In genomic region chr12:14325716-14326343, GRCh38 we compare ENCODE assay signal across 25 cellular contexts. TPM values are rescaled to one million over a fixed set of nuclear protein-coding genes. Genes with fewer than 3 reads are reported as not detected.
DNase-seq lines count a peak whose midpoint lies in the region; ATAC-seq, FAIRE-seq and TF ChIP-seq lines count a peak whose summit lies in the region.
"Had no signal": no experiment of that assay in that cellular context is flagged by ENCODE, and none has a peak within 500 bp of the region (broad histone marks: within the 10 kb centered on the region; RNA-seq: fewer than 3 reads in every experiment).

No MANE protein-coding gene starts in this region.

- H3K56ac ChIP-seq in IMR-90 (ENCODE audit: extremely low read depth, insufficient read depth, low read length): no peak overlapping the region

- no peak overlapping the region for H3K4me3 ChIP-seq in HepG2 (replicated peaks in 1 of 3; ENCODE audit: insufficient read depth in 1 of 3, low read depth in 2 of 3, low read length in 3 of 3)
- no peak overlapping the region for H3K4me3 ChIP-seq in right lobe of liver
- no peak overlapping the region for H3K4me3 ChIP-seq in IMR-90 (ENCODE audit: insufficient read depth, low read depth, low read length)
- H3K4me3 ChIP-seq in K562: no peak overlapping the region
- H3K4me3 ChIP-seq: BLaER1 treated with 17β-estradiol and CSF1 and Interleukin-3, amounts not matched to agents 10 nM and 100 nM; GM23248 had no signal

- no peak overlapping the region for H2BK20ac ChIP-seq in IMR-90 (ENCODE audit: low read depth, low read length)

- no TSS peak for BruUV-seq in HepG2 (replicated peaks; lab: Mats Ljungman, UMichigan)
- BruUV-seq in IMR-90 (replicated peaks; lab: Mats Ljungman, UMichigan): no TSS peak
- BruUV-seq in K562 (replicated peaks; lab: Mats Ljungman, UMichigan): no TSS peak

- H3K4me2 ChIP-seq in HepG2 (ENCODE audit: low read depth, low read length) (no peak overlapping the region), IMR-90 (ENCODE audit: low read depth, low read length) (no peak overlapping the region), K562 (ENCODE audit: insufficient read depth, low read length) (no peak overlapping the region)
- H3K4me2 ChIP-seq: BLaER1 treated with 17β-estradiol and CSF1 and Interleukin-3, amounts not matched to agents 10 nM and 100 nM had no signal

- no peak for DNase-seq in HepG2 (ENCODE audit: low spot score)
- no peak for DNase-seq in right lobe of liver
- no peak for DNase-seq in IMR-90
- DNase-seq in K562 (ENCODE audit: extremely low read depth in 1 of 4, low spot score in 3 of 4): no peak
- peak; percentile 52 for DNase-seq in putamen (ENCODE audit: low spot score)
- no peak for DNase-seq in DMS153 (lab: John Stamatoyannopoulos, UW)
- no peak for DNase-seq in glomerular visceral epithelial cell (ENCODE audit: extremely low spot score)
- DNase-seq in AG08396 (ENCODE audit: low spot score): no peak
- DNase-seq: AML-193; BE2C; CD4-positive, alpha-beta T cell; CD8-positive, alpha-beta memory T cell; DMS 273 treated with DMSO at 0.1 percent for 48 hours; DMS53; DMS79 treated with DMSO at 0.1 percent for 48 hours; H7 had no signal

- intact Hi-C loops in HepG2 (cut with micrococcal nuclease; ENCODE audit: unreplicated experiment): no loop called here
- intact Hi-C loops in right lobe of liver (cut with DNase I): no loop called here
- intact Hi-C loops in IMR-90 (cut with micrococcal nuclease): no loop called here
- intact Hi-C loops in K562 (cut with micrococcal nuclease): no loop called here

- peak overlapping the region in 1 of 2 experiments; percentile 40; a peak in 1 of 4 replicates for H4K8ac ChIP-seq in IMR-90 (ENCODE audit: low read depth in 2 of 2, low read length in 2 of 2)

- 15% methylated on average over 11 of the region's 11 CpGs for WGBS in HepG2 (ENCODE audit: low lambda C conversion rate)
- WGBS in right lobe of liver (ENCODE audit: insufficient coverage, low coverage, low lambda C conversion rate, missing lambda C conversion rate): 93% methylated on average over 11 of the region's 11 CpGs
- no CpG with 5 or more reads among the region's 11 CpGs for WGBS in IMR-90 (ENCODE audit: extremely low coverage in 2 of 2, insufficient read length in 1 of 2), 2 experiments
- WGBS in K562 (ENCODE audit: insufficient coverage, low coverage, missing lambda C conversion rate): 65% methylated on average over 4 of the region's 11 CpGs

- H2BK120ac ChIP-seq in IMR-90 (ENCODE audit: low read depth, low read length): no peak overlapping the region

- CTCF ChIA-PET in HepG2 (lab: Yijun Ruan, JAX; ENCODE audit: low intra/inter-chr PET ratio, low total read pairs): no interaction called here
- CTCF ChIA-PET in IMR-90 (lab: Yijun Ruan, JAX): no interaction called here
- CTCF ChIA-PET in K562 (lab: Yijun Ruan, JAX; ENCODE audit: low intra/inter-chr PET ratio): no interaction called here

- H3K23ac ChIP-seq in IMR-90 (ENCODE audit: low read depth, low read length): no peak overlapping the region

- H4K20me1 ChIP-seq in HepG2 (ENCODE audit: insufficient read depth, low read length) (no peaks in the 10 kb centered on the region), IMR-90 (ENCODE audit: insufficient read depth, low read length) (no peaks in the 10 kb centered on the region), K562 (replicated peaks; ENCODE audit: control insufficient read depth, insufficient read depth, low read length) (no peaks in the 10 kb centered on the region)
- H4K20me1 ChIP-seq: BLaER1 treated with 17β-estradiol and CSF1 and Interleukin-3, amounts not matched to agents 10 nM and 100 nM had no signal

- TF ChIP-seq RAD21 in HepG2 (CRISPR knock-in tag; IDR thresholded peaks at IDR 0.05) (no peak), IMR-90 (IDR thresholded peaks at IDR 0.05; ENCODE audit: low read length) (no peak), K562 (CRISPR knock-in tag; conservative IDR thresholded peaks at IDR 0.05 in 1 of 2, IDR thresholded peaks at IDR 0.05 in 1 of 2) (no peak)

- no peak overlapping the region for H2AFZ ChIP-seq in HepG2 (ENCODE audit: low read length)
- H2AFZ ChIP-seq in IMR-90 (replicated peaks; ENCODE audit: low read length, poor library complexity): no peak overlapping the region
- no peak overlapping the region for H2AFZ ChIP-seq in K562 (ENCODE audit: low read depth, low read length)
- H2AFZ ChIP-seq: GM23248 had no signal

- no peak for TF ChIP-seq CTCF in HepG2 (CRISPR knock-in tag; IDR thresholded peaks at IDR 0.05)
- TF ChIP-seq CTCF in right lobe of liver (IDR thresholded peaks at IDR 0.05): no peak
- no peak for TF ChIP-seq CTCF in IMR-90 (conservative IDR thresholded peaks at IDR 0.05; ENCODE audit: low read depth, low read length)
- TF ChIP-seq CTCF in K562 (IDR thresholded peaks at IDR 0.05 in 2 of 3, conservative IDR thresholded peaks at IDR 0.05 in 1 of 3; ENCODE audit: insufficient read depth in 2 of 3, low read depth in 1 of 3, low read length in 3 of 3): no peak

- dilution Hi-C loops in IMR-90 (cut with HindIII; ENCODE audit: low sequenced_read_pairs, unreplicated experiment): no loop called here

- H2AK5ac ChIP-seq in IMR-90 (ENCODE audit: low read depth, low read length): no peak overlapping the region

- no peak for TF ChIP-seq EP300 in HepG2 (IDR thresholded peaks at IDR 0.05; ENCODE audit: low read depth in 2 of 2, low read length in 2 of 2)
- no peak for TF ChIP-seq EP300 in HepG2 (CRISPR knock-in tag; IDR thresholded peaks at IDR 0.05; ENCODE audit: borderline replicate concordance)
- TF ChIP-seq EP300 in K562 (IDR thresholded peaks at IDR 0.05; ENCODE audit: low read length): no peak

- 0 out of 2 replicates have a peak overlapping the region, but pooled peaks have one; percentile 4 for H3K4ac ChIP-seq in IMR-90 (ENCODE audit: low read depth, low read length)

- FAIRE-seq in HepG2 (lab: Jason Lieb, UNC): no peak
- FAIRE-seq in K562 (lab: Jason Lieb, UNC): no peak
- FAIRE-seq: A204.1, D721Med, G401.6, GM19239, H1 had no signal

- TF ChIP-seq POLR2A in HepG2 (IDR thresholded peaks at IDR 0.05; ENCODE audit: insufficient read depth in 1 of 2, low read depth in 2 of 2, low read length in 2 of 2): no peak
- no peak for TF ChIP-seq POLR2A in right lobe of liver (IDR thresholded peaks at IDR 0.05)
- no peak for TF ChIP-seq POLR2A in IMR-90 (IDR thresholded peaks at IDR 0.05; ENCODE audit: low read depth, low read length)
- no peak for TF ChIP-seq POLR2A in K562 (conservative IDR thresholded peaks at IDR 0.05)

- H2BK5ac ChIP-seq in IMR-90 (ENCODE audit: low read depth, low read length, poor library complexity, severe bottlenecking): no peak overlapping the region

- H3K9ac ChIP-seq in HepG2 (ENCODE audit: insufficient read depth, low read depth, low read length) (no peak overlapping the region), IMR-90 (ENCODE audit: low read depth, low read length) (no peak overlapping the region), K562 (ENCODE audit: insufficient read depth in 1 of 2, low read depth in 2 of 2, low read length in 2 of 2) (no peak overlapping the region)
- H3K9ac ChIP-seq: BLaER1 treated with 17β-estradiol and CSF1 and Interleukin-3, amounts not matched to agents 10 nM and 100 nM; GM23248 had no signal

- no peaks in the 10 kb centered on the region for H3K79me2 ChIP-seq in HepG2 (ENCODE audit: insufficient read depth, low read length)
- no peaks in the 10 kb centered on the region for H3K79me2 ChIP-seq in K562 (ENCODE audit: control insufficient read depth, insufficient read depth, low read length)

- POLR2A ChIA-PET in HepG2 (lab: Yijun Ruan, JAX) (no interaction called here), IMR-90 (lab: Charles Lee; ENCODE audit: unreplicated experiment) (no interaction called here), K562 (lab: Yijun Ruan, JAX) (no interaction called here)

- H3K79me1 ChIP-seq in IMR-90 (ENCODE audit: low read depth in 1 of 2, low read length in 2 of 2): no peaks in the 10 kb centered on the region

- H4K5ac ChIP-seq in IMR-90 (ENCODE audit: low read depth, low read length): no peak overlapping the region

- H3K36me3 ChIP-seq in HepG2 (replicated peaks in 1 of 2; ENCODE audit: control insufficient read depth in 1 of 2, insufficient read depth in 2 of 2, low read length in 2 of 2) (no peaks in the 10 kb centered on the region), right lobe of liver (no peaks in the 10 kb centered on the region), IMR-90 (ENCODE audit: control insufficient read depth, insufficient read depth, low read length) (no peaks in the 10 kb centered on the region), K562 (ENCODE audit: control insufficient read depth, insufficient read depth, low read length) (no peaks in the 10 kb centered on the region)
- H3K36me3 ChIP-seq: BE2C; BLaER1 treated with 17β-estradiol and CSF1 and Interleukin-3, amounts not matched to agents 10 nM and 100 nM had no signal

- no peak overlapping the region for H3K14ac ChIP-seq in IMR-90 (replicated peaks; ENCODE audit: low read depth, low read length)

- H3K4me1 ChIP-seq in HepG2 (ENCODE audit: insufficient read depth, low read length): no peaks in the 10 kb centered on the region
- no peaks in the 10 kb centered on the region for H3K4me1 ChIP-seq in right lobe of liver
- H3K4me1 ChIP-seq in IMR-90 (ENCODE audit: control insufficient read depth, insufficient read depth, low read length): peaks cover 12% of the 10 kb centered on the region
- no peaks in the 10 kb centered on the region for H3K4me1 ChIP-seq in K562 (replicated peaks in 1 of 2; ENCODE audit: control insufficient read depth in 2 of 2, insufficient read depth in 2 of 2, low read length in 2 of 2)
- H3K4me1 ChIP-seq: BE2C had no signal

- no peak for ATAC-seq in HepG2
- no peak for ATAC-seq in right lobe of liver
- ATAC-seq in IMR-90 (ENCODE audit: low read depth): no peak
- no peak for ATAC-seq in K562
- ATAC-seq: HCT116 had no signal

- no peak overlapping the region for H2AK9ac ChIP-seq in IMR-90 (replicated peaks; ENCODE audit: low read depth, low read length, poor library complexity)

- no peaks in the 10 kb centered on the region; a peak in 1 of 5 replicates for H3K27me3 ChIP-seq in HepG2 (ENCODE audit: control insufficient read depth in 1 of 2, insufficient read depth in 2 of 2, low read length in 2 of 2)
- H3K27me3 ChIP-seq in right lobe of liver: no peaks in the 10 kb centered on the region
- H3K27me3 ChIP-seq in IMR-90 (ENCODE audit: control insufficient read depth, insufficient read depth, low read length): no peaks in the 10 kb centered on the region
- H3K27me3 ChIP-seq in K562 (ENCODE audit: control insufficient read depth in 2 of 2, insufficient read depth in 2 of 2, low read length in 2 of 2): no peaks in the 10 kb centered on the region
- H3K27me3 ChIP-seq: BE2C; BLaER1 treated with 17β-estradiol and CSF1 and Interleukin-3, amounts not matched to agents 10 nM and 100 nM had no signal

- no peak overlapping the region for H2BK15ac ChIP-seq in IMR-90 (ENCODE audit: low read depth, low read length)

- 0 out of 2 replicates have a peak overlapping the region, but pooled peaks have one; percentile 76 for H3K18ac ChIP-seq in IMR-90 (ENCODE audit: low read depth, low read length)

- no peaks in the 10 kb centered on the region; the same call in 1 of the 2 replicates for H3K9me1 ChIP-seq in IMR-90 (ENCODE audit: insufficient read depth, low read length)
- no peaks in the 10 kb centered on the region for H3K9me1 ChIP-seq in K562 (ENCODE audit: control insufficient read depth, insufficient read depth, low read length)

- in situ Hi-C loops in HepG2 (cut with HindIII; ENCODE audit: extremely low pct_ligation_motif_present, low pct_unique_long_range_greater_than_20kb): no loop called here
- in situ Hi-C loops in IMR-90 (cut with MboI; ENCODE audit: low sequenced_read_pairs): no loop called here
- in situ Hi-C loops in K562 (cut with MboI): no loop called here

- H4K91ac ChIP-seq in IMR-90 (ENCODE audit: insufficient read depth, low read depth, low read length): no peak overlapping the region

- H3K27ac ChIP-seq in HepG2 (ENCODE audit: extremely low read length, insufficient read depth, low read length): no peak overlapping the region
- H3K27ac ChIP-seq in right lobe of liver: no peak overlapping the region
- H3K27ac ChIP-seq in IMR-90 (ENCODE audit: insufficient read depth, low read length): no peak overlapping the region
- no peak overlapping the region for H3K27ac ChIP-seq in K562 (ENCODE audit: extremely low read depth, low read depth, low read length)
- H3K27ac ChIP-seq: 22Rv1; BLaER1 treated with 17β-estradiol and CSF1 and Interleukin-3, amounts not matched to agents 10 nM and 100 nM; GM23248 had no signal

- H3K9me3 ChIP-seq in HepG2 (ENCODE audit: low read length): no peaks in the 10 kb centered on the region
- no peaks in the 10 kb centered on the region for H3K9me3 ChIP-seq in right lobe of liver
- H3K9me3 ChIP-seq in IMR-90 (ENCODE audit: control insufficient read depth, insufficient read depth, low read length): no peaks in the 10 kb centered on the region
- no peaks in the 10 kb centered on the region for H3K9me3 ChIP-seq in K562 (replicated peaks; ENCODE audit: control insufficient read depth, insufficient read depth, low read depth, low read length)
- H3K9me3 ChIP-seq: BE2C had no signal

RNA-seq across cellular contexts. Expression of gene ATF7IP, which starts 39.7 kb away (rescaled TPM):
- 11.8 and 15.2 TPM in 2 replicates for total RNA-seq in HepG2 (2016; rRNA removed; fragmentation: Illumina TruSeq; extraction: Trizol)
- 13.2 and 15.0 TPM in 2 replicates for total RNA-seq in HepG2 (2016; cell fraction: cytosol; rRNA removed; fragmentation: Illumina TruSeq; extraction: Trizol; ENCODE audit: low read depth)
- 7.3 and 14.4 TPM in 2 replicates for total RNA-seq in HepG2 (2016; cell fraction: insoluble cytoplasmic fraction; rRNA removed; fragmentation: Illumina TruSeq; extraction: Trizol)
- total RNA-seq in HepG2 (2016; cell fraction: membrane; rRNA removed; fragmentation: Illumina TruSeq; extraction: Trizol): 15.8 and 17.6 TPM in 2 replicates
- 12.9 and 14.6 TPM in 2 replicates for total RNA-seq in HepG2 (2016; cell fraction: nucleus; rRNA removed; fragmentation: Illumina TruSeq; extraction: Trizol)
- polyA plus RNA-seq in HepG2 (2011; rRNA removed): 1.5 and 1.8 TPM in 2 replicates
- polyA plus RNA-seq in HepG2 (2011; cell fraction: cytosol; rRNA removed): 0.78 and 0.96 TPM in 2 replicates
- polyA plus RNA-seq in HepG2 (2011; cell fraction: nucleus; rRNA removed): 1.6 and 1.9 TPM in 2 replicates
- 1.4 and 4.3 TPM in 2 replicates for polyA plus RNA-seq in HepG2 (2012)
- 0.19 and 0.22 TPM in 2 replicates for polyA plus RNA-seq in HepG2 (2016; cell fraction: cytosol; fragmentation: Illumina TruSeq; extraction: Trizol; ENCODE audit: low read depth)
- polyA plus RNA-seq in HepG2 (2016; cell fraction: insoluble cytoplasmic fraction; fragmentation: Illumina TruSeq; extraction: Trizol; ENCODE audit: low read depth): 5.7 and 6.5 TPM in 2 replicates
- 0.56 and 0.68 TPM in 2 replicates for polyA plus RNA-seq in HepG2 (2016; cell fraction: membrane; fragmentation: Illumina TruSeq; extraction: Trizol; ENCODE audit: low read depth)
- polyA plus RNA-seq in HepG2 (2016; cell fraction: nucleus; fragmentation: Illumina TruSeq; extraction: Trizol; ENCODE audit: insufficient read depth, low read depth): 3.9 and 4.7 TPM in 2 replicates
- 12.7 and 41.4 TPM in 2 replicates for polyA minus RNA-seq in HepG2 (2011; rRNA and poly(A)+ RNA removed; ENCODE audit: low replicate concordance)
- polyA minus RNA-seq in HepG2 (2011; cell fraction: cytosol; rRNA and poly(A)+ RNA removed): 4.7 TPM in 2 replicates
- polyA minus RNA-seq in HepG2 (2011; cell fraction: nucleus; rRNA and poly(A)+ RNA removed): 15.3 and 17.4 TPM in 2 replicates
- total RNA-seq in right lobe of liver: 10 to 100 TPM; 17.5 to 33.6 (median 27.4) TPM
- total RNA-seq in IMR-90 (2012; rRNA removed): 22.8 and 30.6 TPM in 2 replicates
- 8.5 and 9.4 TPM in 2 replicates for polyA plus RNA-seq in IMR-90 (2012; rRNA removed)
- polyA plus RNA-seq in IMR-90 (2012; cell fraction: cytosol; rRNA removed): 2.5 and 2.8 TPM in 2 replicates
- 5.6 and 9.8 TPM in 2 replicates for polyA plus RNA-seq in IMR-90 (2012; cell fraction: nucleus; rRNA removed; ENCODE audit: low replicate concordance)
- 14.3 and 114 TPM in 2 replicates for total RNA-seq in K562 (2011; cell fraction: chromatin; rRNA removed; ENCODE audit: low replicate concordance)
- 6.0 and 11.7 TPM in 2 replicates for total RNA-seq in K562 (2011; cell fraction: nucleolus; rRNA removed)
- 26.8 and 42.1 TPM in 2 replicates for total RNA-seq in K562 (2011; cell fraction: nucleoplasm; rRNA removed)
- 9.7 and 11.0 TPM in 2 replicates for total RNA-seq in K562 (2014; rRNA removed)
- total RNA-seq in K562 (2014; rRNA removed; fragmentation: Illumina TruSeq; extraction: Trizol): 21.1 and 22.2 TPM in 2 replicates
- 19.6 and 19.9 TPM in 2 replicates for total RNA-seq in K562 (2015; rRNA removed; fragmentation: Illumina TruSeq; extraction: Trizol)
- total RNA-seq in K562 (2021): 27.1 and 28.0 TPM in 2 replicates
- polyA plus RNA-seq in K562 (2011; rRNA removed): 4.2 and 8.4 TPM in 2 replicates
- polyA plus RNA-seq in K562 (2011; cell fraction: cytosol; rRNA removed): 4.6 and 6.6 TPM in 2 replicates
- polyA plus RNA-seq in K562 (2011; cell fraction: nucleus; rRNA removed): 11.4 and 12.4 TPM in 2 replicates
- 7.3 and 12.0 TPM in 2 replicates for polyA plus RNA-seq in K562 (2012)
- 11.7 and 13.7 TPM in 2 replicates for polyA plus RNA-seq in K562 (2014; fragmentation: Illumina TruSeq; extraction: Trizol)
- polyA plus RNA-seq in K562 (2014; fragmentation: Nextera tagmentation; extraction: Ambion mirVana): 1 to 10 TPM; 2.8 to 3.5 TPM
- 6.0 and 7.0 TPM in 2 replicates for polyA plus RNA-seq in K562 (2014; rRNA removed)
- polyA minus RNA-seq in K562 (2011; rRNA and poly(A)+ RNA removed): 22.9 and 34.8 TPM in 2 replicates
- 14.7 and 15.1 TPM in 2 replicates for polyA minus RNA-seq in K562 (2011; cell fraction: cytosol; rRNA and poly(A)+ RNA removed)
- 13.7 and 25.0 TPM in 2 replicates for polyA minus RNA-seq in K562 (2011; cell fraction: nucleus; rRNA and poly(A)+ RNA removed)
